ENCODE assay signal across 1 cellular context in genomic region chr1:109618614-109619404, GRCh38.
TF ChIP-seq lines count a peak whose summit lies in the region.

No MANE protein-coding gene starts in this region.

TF ChIP-seq in K562, 482 proteins besides CTCF, POLR2A, EP300 and RAD21 (continued from another document):
- TF ChIP-seq ZBTB5 (IDR thresholded peaks at IDR 0.05) (no peak), IFI16 (CRISPR knock-in tag; IDR thresholded peaks at IDR 0.05) (no peak), ARID1B (IDR thresholded peaks at IDR 0.05) (no peak), MIER1 (IDR thresholded peaks at IDR 0.05; ENCODE audit: low read depth) (no peak), ARID3A (IDR thresholded peaks at IDR 0.05; ENCODE audit: borderline replicate concordance, low read depth, low read length) (no peak), POLR2G (IDR thresholded peaks at IDR 0.05; ENCODE audit: low read depth, low read length) (no peak), CCNT2 (IDR thresholded peaks at IDR 0.05; ENCODE audit: borderline replicate concordance, extremely low read depth, insufficient read length, low read depth, low read length) (no peak), E4F1 (CRISPR knock-in tag; IDR thresholded peaks at IDR 0.05; ENCODE audit: borderline replicate concordance) (no peak), TBP (optimal IDR thresholded peaks at IDR 0.05; ENCODE audit: low read depth, low read length) (no peak), PHF8 (IDR thresholded peaks at IDR 0.05; ENCODE audit: borderline replicate concordance, low read length) (no peak), POLR3G (IDR thresholded peaks at IDR 0.05; ENCODE audit: extremely low read depth, insufficient read length, insufficient replicate concordance) (no peak)
- TF ChIP-seq, protein P1, sequence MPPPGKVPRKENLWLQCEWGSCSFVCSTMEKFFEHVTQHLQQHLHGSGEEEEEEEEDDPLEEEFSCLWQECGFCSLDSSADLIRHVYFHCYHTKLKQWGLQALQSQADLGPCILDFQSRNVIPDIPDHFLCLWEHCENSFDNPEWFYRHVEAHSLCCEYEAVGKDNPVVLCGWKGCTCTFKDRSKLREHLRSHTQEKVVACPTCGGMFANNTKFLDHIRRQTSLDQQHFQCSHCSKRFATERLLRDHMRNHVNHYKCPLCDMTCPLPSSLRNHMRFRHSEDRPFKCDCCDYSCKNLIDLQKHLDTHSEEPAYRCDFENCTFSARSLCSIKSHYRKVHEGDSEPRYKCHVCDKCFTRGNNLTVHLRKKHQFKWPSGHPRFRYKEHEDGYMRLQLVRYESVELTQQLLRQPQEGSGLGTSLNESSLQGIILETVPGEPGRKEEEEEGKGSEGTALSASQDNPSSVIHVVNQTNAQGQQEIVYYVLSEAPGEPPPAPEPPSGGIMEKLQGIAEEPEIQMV (tag; conservative IDR thresholded peaks at IDR 0.05; ENCODE audit: low read depth), result no peak
- TF ChIP-seq, protein P2, sequence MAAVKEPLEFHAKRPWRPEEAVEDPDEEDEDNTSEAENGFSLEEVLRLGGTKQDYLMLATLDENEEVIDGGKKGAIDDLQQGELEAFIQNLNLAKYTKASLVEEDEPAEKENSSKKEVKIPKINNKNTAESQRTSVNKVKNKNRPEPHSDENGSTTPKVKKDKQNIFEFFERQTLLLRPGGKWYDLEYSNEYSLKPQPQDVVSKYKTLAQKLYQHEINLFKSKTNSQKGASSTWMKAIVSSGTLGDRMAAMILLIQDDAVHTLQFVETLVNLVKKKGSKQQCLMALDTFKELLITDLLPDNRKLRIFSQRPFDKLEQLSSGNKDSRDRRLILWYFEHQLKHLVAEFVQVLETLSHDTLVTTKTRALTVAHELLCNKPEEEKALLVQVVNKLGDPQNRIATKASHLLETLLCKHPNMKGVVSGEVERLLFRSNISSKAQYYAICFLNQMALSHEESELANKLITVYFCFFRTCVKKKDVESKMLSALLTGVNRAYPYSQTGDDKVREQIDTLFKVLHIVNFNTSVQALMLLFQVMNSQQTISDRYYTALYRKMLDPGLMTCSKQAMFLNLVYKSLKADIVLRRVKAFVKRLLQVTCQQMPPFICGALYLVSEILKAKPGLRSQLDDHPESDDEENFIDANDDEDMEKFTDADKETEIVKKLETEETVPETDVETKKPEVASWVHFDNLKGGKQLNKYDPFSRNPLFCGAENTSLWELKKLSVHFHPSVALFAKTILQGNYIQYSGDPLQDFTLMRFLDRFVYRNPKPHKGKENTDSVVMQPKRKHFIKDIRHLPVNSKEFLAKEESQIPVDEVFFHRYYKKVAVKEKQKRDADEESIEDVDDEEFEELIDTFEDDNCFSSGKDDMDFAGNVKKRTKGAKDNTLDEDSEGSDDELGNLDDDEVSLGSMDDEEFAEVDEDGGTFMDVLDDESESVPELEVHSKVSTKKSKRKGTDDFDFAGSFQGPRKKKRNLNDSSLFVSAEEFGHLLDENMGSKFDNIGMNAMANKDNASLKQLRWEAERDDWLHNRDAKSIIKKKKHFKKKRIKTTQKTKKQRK (IDR thresholded peaks at IDR 0.05; ENCODE audit: borderline replicate concordance, low read depth, low read length), result no peak
- TF ChIP-seq, protein P3, sequence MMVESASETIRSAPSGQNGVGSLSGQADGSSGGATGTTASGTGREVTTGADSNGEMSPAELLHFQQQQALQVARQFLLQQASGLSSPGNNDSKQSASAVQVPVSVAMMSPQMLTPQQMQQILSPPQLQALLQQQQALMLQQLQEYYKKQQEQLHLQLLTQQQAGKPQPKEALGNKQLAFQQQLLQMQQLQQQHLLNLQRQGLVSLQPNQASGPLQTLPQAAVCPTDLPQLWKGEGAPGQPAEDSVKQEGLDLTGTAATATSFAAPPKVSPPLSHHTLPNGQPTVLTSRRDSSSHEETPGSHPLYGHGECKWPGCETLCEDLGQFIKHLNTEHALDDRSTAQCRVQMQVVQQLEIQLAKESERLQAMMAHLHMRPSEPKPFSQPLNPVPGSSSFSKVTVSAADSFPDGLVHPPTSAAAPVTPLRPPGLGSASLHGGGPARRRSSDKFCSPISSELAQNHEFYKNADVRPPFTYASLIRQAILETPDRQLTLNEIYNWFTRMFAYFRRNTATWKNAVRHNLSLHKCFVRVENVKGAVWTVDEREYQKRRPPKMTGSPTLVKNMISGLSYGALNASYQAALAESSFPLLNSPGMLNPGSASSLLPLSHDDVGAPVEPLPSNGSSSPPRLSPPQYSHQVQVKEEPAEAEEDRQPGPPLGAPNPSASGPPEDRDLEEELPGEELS (CRISPR knock-in tag; IDR thresholded peaks at IDR 0.05; ENCODE audit: borderline replicate concordance), result no peak
